ENCODE assay signal across 1 cellular context in genomic region chrX:101184871-101185270, GRCh38. TPM values are rescaled to one million over a fixed set of nuclear protein-coding genes. Genes with fewer than 3 reads are reported as not detected.
"Had no signal": no experiment of that assay in that cellular context is flagged by ENCODE, and none has a peak within 500 bp of the region (broad histone marks: within the 10 kb centered on the region; RNA-seq: fewer than 3 reads in every experiment).

No MANE protein-coding gene starts in this region.

RNA-seq across cellular contexts. Expression of gene DRP2, which starts 34.7 kb away (rescaled TPM):
- total RNA-seq: naive thymus-derived CD8-positive, alpha-beta T cell had no signal
